9 cellular contexts compared by ENCODE assay signal in the genomic region with DNA sequence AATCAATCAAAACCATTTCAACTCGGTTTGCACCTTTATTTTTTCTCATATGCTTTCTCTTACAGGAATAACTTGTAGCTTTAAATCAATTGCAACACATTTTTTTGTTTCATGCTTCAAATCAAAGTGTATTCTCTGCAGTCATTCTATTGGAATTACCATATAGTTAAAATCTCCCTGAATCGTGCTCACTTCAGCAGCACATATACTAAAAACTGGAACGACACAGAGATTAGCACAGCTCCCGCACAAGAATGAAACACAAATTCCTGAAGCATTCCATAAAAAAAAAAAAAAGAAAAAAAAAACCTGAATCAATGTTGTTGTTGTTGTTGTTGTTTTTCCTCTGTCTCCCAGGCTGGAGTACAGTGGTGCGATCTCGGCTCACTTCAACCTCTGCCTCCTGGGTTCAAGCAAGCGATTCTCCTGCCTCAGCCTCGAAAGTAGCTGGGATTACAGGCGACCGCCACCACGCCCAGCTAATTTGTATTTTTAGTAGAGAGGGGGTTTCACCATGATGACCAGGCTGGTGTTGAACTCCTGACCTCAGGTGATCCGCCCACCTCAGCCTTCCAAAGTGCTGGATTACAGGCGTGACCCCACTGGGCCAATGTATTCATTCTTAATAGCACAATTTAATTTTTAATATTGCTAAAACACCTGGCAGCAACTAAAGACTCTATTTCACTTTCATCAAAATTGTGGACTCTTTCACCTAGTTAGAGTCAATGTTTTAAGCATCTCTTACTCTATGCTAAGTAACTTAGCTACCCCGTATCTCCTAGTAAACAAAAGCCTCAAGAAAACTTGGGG. TPM values are rescaled to one million over a fixed set of nuclear protein-coding genes. Genes with fewer than 3 reads are reported as not detected.
A peak's percentile ranks its signal among the peaks of the same experiment; 100 is the strongest.
DNase-seq lines count a peak whose midpoint lies in the region; ATAC-seq and TF ChIP-seq lines count a peak whose summit lies in the region.
"Had no signal": no experiment of that assay in that cellular context is flagged by ENCODE, and none has a peak within 500 bp of the region (broad histone marks: within the 10 kb centered on the region; RNA-seq: fewer than 3 reads in every experiment).

No MANE protein-coding gene starts in this region.

- H3K9me3 ChIP-seq in transverse colon = no peaks in the 10 kb centered on the region

- H3K9me3 Mint-ChIP-seq in activated naive CD4-positive, alpha-beta T cell treated with anti-CD3 and anti-CD28 coated beads for 36 hours = no peaks in the 10 kb centered on the region
- no peaks in the 10 kb centered on the region for H3K9me3 Mint-ChIP-seq in activated T-helper 17 cell treated with anti-CD3 and anti-CD28 coated beads, Interleukin-2, amount 50 U/mL, for 72 hours

- peaks cover 0 to 16% (median 7%) of the 10 kb centered on the region in 4 donors for H3K36me3 ChIP-seq in transverse colon

- no peak for ATAC-seq in activated T-helper 17 cell treated with anti-CD3 and anti-CD28 coated beads, Interleukin-2, amount 50 U/mL, for 72 hours (replicated peaks)
- ATAC-seq in GM21360 (IDR thresholded peaks at IDR 0.05; ENCODE audit: unreplicated experiment) = no peak
- no peak for ATAC-seq in GM21529 (IDR thresholded peaks at IDR 0.05; ENCODE audit: unreplicated experiment)

- H3K4me1 ChIP-seq in transverse colon = peaks cover 11 to 35% (median 18%) of the 10 kb centered on the region in 4 donors

- peak overlapping the region; percentile 97 for H3K4me3 Mint-ChIP-seq in activated naive CD4-positive, alpha-beta T cell treated with anti-CD3 and anti-CD28 coated beads for 36 hours
- peak overlapping the region; percentile 97 for H3K4me3 Mint-ChIP-seq in activated T-helper 17 cell treated with anti-CD3 and anti-CD28 coated beads, Interleukin-2, amount 50 U/mL, for 72 hours

- WGBS in transverse colon (ENCODE audit: low coverage in 1 of 2), 2 donors = 43 to 58% methylated on average over 6 to 14 of the region's 14 CpGs

- TF ChIP-seq EP300 in transverse colon (IDR thresholded peaks at IDR 0.05; ENCODE audit: low read depth) = no peak

- in situ Hi-C loops in transverse colon (cut with MboI; ENCODE audit: low pct_ligation_motif_present in 1 of 4, low pct_unique_long_range_greater_than_20kb in 1 of 4, low sequenced_read_pairs in 3 of 4) = no loop called here

- intact Hi-C loops in activated naive CD4-positive, alpha-beta T cell treated with anti-CD3 and anti-CD28 coated beads for 36 hours (cut with micrococcal nuclease) = no loop called here
- intact Hi-C loops in transverse colon (cut with DNase I; ENCODE audit: low total_unique reads) = loop anchor here (2.0 kb wide), 1 partner anchor 23 kb away; no protein-coding TSS in a partner anchor

- peaks cover 24% of the 10 kb centered on the region for H3K4me1 Mint-ChIP-seq in activated naive CD4-positive, alpha-beta T cell treated with anti-CD3 and anti-CD28 coated beads for 36 hours (ENCODE audit: low read depth)
- peaks cover 6% of the 10 kb centered on the region for H3K4me1 Mint-ChIP-seq in activated T-helper 17 cell treated with anti-CD3 and anti-CD28 coated beads, Interleukin-2, amount 50 U/mL, for 72 hours

- H3K27ac ChIP-seq in transverse colon = peak overlapping the region; percentile 93 to 96 (median 94)

- H3K36me3 Mint-ChIP-seq in activated naive CD4-positive, alpha-beta T cell treated with anti-CD3 and anti-CD28 coated beads for 36 hours (ENCODE audit: low read depth) = peaks cover 11% of the 10 kb centered on the region
- peaks cover 42% of the 10 kb centered on the region for H3K36me3 Mint-ChIP-seq in activated T-helper 17 cell treated with anti-CD3 and anti-CD28 coated beads, Interleukin-2, amount 50 U/mL, for 72 hours (ENCODE audit: low read depth)

- H3K27me3 ChIP-seq in transverse colon = no peaks in the 10 kb centered on the region

- TF ChIP-seq POLR2A in transverse colon (IDR thresholded peaks at IDR 0.05) = no peak

- no peak overlapping the region for H3K27ac Mint-ChIP-seq in activated naive CD4-positive, alpha-beta T cell treated with anti-CD3 and anti-CD28 coated beads for 36 hours
- peak overlapping the region; percentile 96 for H3K27ac Mint-ChIP-seq in activated T-helper 17 cell treated with anti-CD3 and anti-CD28 coated beads, Interleukin-2, amount 50 U/mL, for 72 hours

- peak overlapping the region in 3 of 4 donors; percentile 74 to 87 (median 76) for H3K4me3 ChIP-seq in transverse colon

- H3K27me3 Mint-ChIP-seq in activated naive CD4-positive, alpha-beta T cell treated with anti-CD3 and anti-CD28 coated beads for 36 hours (ENCODE audit: low read depth) = no peaks in the 10 kb centered on the region
- H3K27me3 Mint-ChIP-seq in activated T-helper 17 cell treated with anti-CD3 and anti-CD28 coated beads, Interleukin-2, amount 50 U/mL, for 72 hours = no peaks in the 10 kb centered on the region

- DNase-seq in activated naive CD4-positive, alpha-beta T cell treated with anti-CD3 and anti-CD28 coated beads for 36 hours = no peak
- no peak for DNase-seq in activated naive CD4-positive, alpha-beta T cell treated with Interleukin-2 at 50 U/mL for 16 hours
- DNase-seq in iris pigment epithelial cell (ENCODE audit: low read depth) (peak; percentile 10), transverse colon (no peak), NCI-H526 treated with DMSO at 0.1 percent for 48 hours (lab: John Stamatoyannopoulos, UW) (no peak)
- DNase-seq: DMS79 had no signal

- CTCF ChIA-PET in activated naive CD4-positive, alpha-beta T cell treated with anti-CD3 and anti-CD28 coated beads for 36 hours (lab: Charles Lee) = interaction anchor here (0.6 to 0.9 kb wide), 5 partner anchors 10 to 226 kb away, joined by 3 to 6 read pairs (median 3); no protein-coding TSS in a partner anchor

- TF ChIP-seq CTCF in transverse colon (IDR thresholded peaks at IDR 0.05) = no peak

RNA-seq across cellular contexts. Expression of gene EIF2AK1, which starts 1.5 kb away (rescaled TPM):
- 100 to 1,000 TPM; 119 to 124 TPM for total RNA-seq in activated naive CD4-positive, alpha-beta T cell treated with anti-CD3 and anti-CD28 coated beads for 36 hours
- total RNA-seq in activated T-helper 17 cell treated with anti-CD3 and anti-CD28 coated beads, Interleukin-2, amount 50 U/mL, for 72 hours = 100 to 1,000 TPM; 116 to 117 TPM
- 100 to 1,000 TPM in 3 of 4 donors, 10 to 100 TPM in 1; 83.8 to 381 (median 260) TPM for total RNA-seq in transverse colon

RNA-seq across cellular contexts. Expression of gene ANKRD61, which starts 26.3 kb away (rescaled TPM):
- total RNA-seq in activated naive CD4-positive, alpha-beta T cell treated with anti-CD3 and anti-CD28 coated beads for 36 hours = not detected
- under 1 TPM in 1 of 2 donors, not detected in 1; 0.26 TPM for total RNA-seq in activated T-helper 17 cell treated with anti-CD3 and anti-CD28 coated beads, Interleukin-2, amount 50 U/mL, for 72 hours
- total RNA-seq in transverse colon = not detected

RNA-seq across cellular contexts. Expression of gene USP42, which starts 47.2 kb away (rescaled TPM):
- 1 to 10 TPM; 6.0 to 6.9 TPM for total RNA-seq in activated naive CD4-positive, alpha-beta T cell treated with anti-CD3 and anti-CD28 coated beads for 36 hours
- total RNA-seq in activated T-helper 17 cell treated with anti-CD3 and anti-CD28 coated beads, Interleukin-2, amount 50 U/mL, for 72 hours = 10 to 100 TPM in 1 of 2 donors, 1 to 10 TPM in 1; 9.9 to 10.5 TPM
- 10 to 100 TPM in 3 of 4 donors, 1 to 10 TPM in 1; 9.6 to 19.8 (median 12.0) TPM for total RNA-seq in transverse colon

RNA-seq across cellular contexts. Expression of gene AIMP2, which starts 48.5 kb away (rescaled TPM):
- 10 to 100 TPM; 30.8 to 32.2 TPM for total RNA-seq in activated naive CD4-positive, alpha-beta T cell treated with anti-CD3 and anti-CD28 coated beads for 36 hours
- 10 to 100 TPM; 21.5 to 45.2 TPM for total RNA-seq in activated T-helper 17 cell treated with anti-CD3 and anti-CD28 coated beads, Interleukin-2, amount 50 U/mL, for 72 hours
- total RNA-seq in transverse colon = 10 to 100 TPM in 3 of 4 donors, 1 to 10 TPM in 1; 4.9 to 56.8 (median 47.1) TPM

RNA-seq across cellular contexts. Expression of gene PMS2, which starts 48.7 kb away (rescaled TPM):
- 10 to 100 TPM; 19.4 to 19.8 TPM for total RNA-seq in activated naive CD4-positive, alpha-beta T cell treated with anti-CD3 and anti-CD28 coated beads for 36 hours
- total RNA-seq in activated T-helper 17 cell treated with anti-CD3 and anti-CD28 coated beads, Interleukin-2, amount 50 U/mL, for 72 hours = 10 to 100 TPM; 17.4 to 20.6 TPM
- 10 to 100 TPM in 2 of 4 donors, 1 to 10 TPM in 2; 1.4 to 13.1 (median 10.6) TPM for total RNA-seq in transverse colon
